In the genomic region with DNA sequence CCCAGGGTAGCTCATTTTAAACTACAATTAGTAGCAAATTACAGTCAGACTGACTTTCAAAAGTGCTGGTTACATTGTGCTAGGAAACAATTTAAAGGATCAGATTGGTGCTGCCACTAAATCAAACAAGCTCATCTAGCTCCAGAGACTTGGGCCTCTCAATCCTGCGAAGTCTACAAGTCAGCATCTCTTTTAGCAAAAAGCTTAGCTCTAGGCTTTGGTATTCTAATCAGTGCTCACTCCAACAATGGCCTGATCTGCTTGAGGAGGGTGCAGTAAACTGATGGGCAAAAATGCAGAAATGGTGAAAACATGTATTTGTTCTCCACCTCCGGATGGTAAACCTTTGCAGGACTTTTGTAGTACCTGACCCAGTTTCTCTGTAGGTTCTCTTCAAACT, we compare ENCODE assay signal across 1 cellular context.
TF ChIP-seq lines count a peak whose summit lies in the region.

No MANE protein-coding gene starts in this region.

TF ChIP-seq in H1, 55 proteins besides CTCF, POLR2A, EP300 and RAD21 (continued from another document):
- TF ChIP-seq SRF (IDR thresholded peaks at IDR 0.05; ENCODE audit: low read depth, low read length), result no peak
- no peak for TF ChIP-seq TAF7 (optimal IDR thresholded peaks at IDR 0.05; ENCODE audit: borderline replicate concordance, low read depth, low read length)
- TF ChIP-seq POLR2AphosphoS5 (IDR thresholded peaks at IDR 0.05; ENCODE audit: low read depth, low read length), result no peak
- TF ChIP-seq SP2 (IDR thresholded peaks at IDR 0.05; ENCODE audit: low read length), result no peak
- no peak for TF ChIP-seq NRF1 (IDR thresholded peaks at IDR 0.05; ENCODE audit: low read depth, low read length)
- no peak for TF ChIP-seq BACH1 (IDR thresholded peaks at IDR 0.05; ENCODE audit: low read length)
- TF ChIP-seq CREB1 (IDR thresholded peaks at IDR 0.05), result no peak
- TF ChIP-seq RNF2 (IDR thresholded peaks at IDR 0.05; ENCODE audit: borderline replicate concordance, low read depth, low read length, missing control alignments, poor library complexity, severe bottlenecking), result no peak
